In the genomic region with DNA sequence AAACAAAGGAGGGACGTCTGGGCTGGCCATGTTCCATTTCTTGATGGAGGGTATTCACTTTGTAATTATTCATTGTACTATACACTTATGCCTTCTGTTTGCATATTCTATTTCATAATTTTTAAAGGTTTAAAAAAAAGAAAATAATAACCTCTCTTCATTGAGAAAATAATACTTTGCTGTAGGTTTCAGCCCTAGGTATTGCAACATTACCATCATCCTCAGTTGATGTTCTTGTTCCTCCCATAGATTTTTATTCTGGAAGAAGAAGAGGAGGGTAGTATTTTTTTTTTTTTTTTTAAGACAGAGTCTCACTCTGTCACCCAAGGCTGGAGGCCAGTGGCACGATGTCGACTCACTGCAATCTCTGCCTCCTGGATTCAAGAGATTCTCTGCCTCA, we compare ENCODE assay signal across 1 cellular context.
TF ChIP-seq lines count a peak whose summit lies in the region.

No MANE protein-coding gene starts in this region.

TF ChIP-seq in HCT116, 20 proteins besides CTCF, POLR2A, EP300 and RAD21 (continued from another document):
- TF ChIP-seq, protein P1, sequence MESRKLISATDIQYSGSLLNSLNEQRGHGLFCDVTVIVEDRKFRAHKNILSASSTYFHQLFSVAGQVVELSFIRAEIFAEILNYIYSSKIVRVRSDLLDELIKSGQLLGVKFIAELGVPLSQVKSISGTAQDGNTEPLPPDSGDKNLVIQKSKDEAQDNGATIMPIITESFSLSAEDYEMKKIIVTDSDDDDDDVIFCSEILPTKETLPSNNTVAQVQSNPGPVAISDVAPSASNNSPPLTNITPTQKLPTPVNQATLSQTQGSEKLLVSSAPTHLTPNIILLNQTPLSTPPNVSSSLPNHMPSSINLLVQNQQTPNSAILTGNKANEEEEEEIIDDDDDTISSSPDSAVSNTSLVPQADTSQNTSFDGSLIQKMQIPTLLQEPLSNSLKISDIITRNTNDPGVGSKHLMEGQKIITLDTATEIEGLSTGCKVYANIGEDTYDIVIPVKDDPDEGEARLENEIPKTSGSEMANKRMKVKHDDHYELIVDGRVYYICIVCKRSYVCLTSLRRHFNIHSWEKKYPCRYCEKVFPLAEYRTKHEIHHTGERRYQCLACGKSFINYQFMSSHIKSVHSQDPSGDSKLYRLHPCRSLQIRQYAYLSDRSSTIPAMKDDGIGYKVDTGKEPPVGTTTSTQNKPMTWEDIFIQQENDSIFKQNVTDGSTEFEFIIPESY (IDR thresholded peaks at IDR 0.05; ENCODE audit: extremely low read depth, insufficient replicate concordance, low read length): no peak
- TF ChIP-seq CEBPB (IDR thresholded peaks at IDR 0.05; ENCODE audit: low read depth) (no peak; the same call in 1 of the 2 replicates), SRF (IDR thresholded peaks at IDR 0.05; ENCODE audit: low read depth) (no peak), SIN3A (IDR thresholded peaks at IDR 0.05; ENCODE audit: low read depth) (no peak)
- TF ChIP-seq, protein P2, sequence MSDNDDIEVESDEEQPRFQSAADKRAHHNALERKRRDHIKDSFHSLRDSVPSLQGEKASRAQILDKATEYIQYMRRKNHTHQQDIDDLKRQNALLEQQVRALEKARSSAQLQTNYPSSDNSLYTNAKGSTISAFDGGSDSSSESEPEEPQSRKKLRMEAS (IDR thresholded peaks at IDR 0.05): no peak
TF ChIP-seq in HCT116: peak in this region for 0.
